In genomic region chr12:49974677-49975369, GRCh38 we compare ENCODE assay signal across 14 cellular contexts. TPM values are rescaled to one million over a fixed set of nuclear protein-coding genes. Genes with fewer than 3 reads are reported as not detected.
DNase-seq lines count a peak whose midpoint lies in the region; ATAC-seq and TF ChIP-seq lines count a peak whose summit lies in the region.
"Had no signal": no experiment of that assay in that cellular context is flagged by ENCODE, and none has a peak within 500 bp of the region (broad histone marks: within the 10 kb centered on the region; RNA-seq: fewer than 3 reads in every experiment).

No MANE protein-coding gene starts in this region.

- H2AK5ac ChIP-seq in mesendoderm (ENCODE audit: low read length), result no peak overlapping the region

- 27% methylated on average over 5 of the region's 10 CpGs; no CpG with 5 or more reads in 1 of the 2 donors for WGBS in gastroesophageal sphincter (ENCODE audit: low coverage in 1 of 2), 2 donors
- WGBS in mesendoderm (ENCODE audit: extremely low coverage, insufficient coverage, low lambda C conversion rate), result no CpG with 5 or more reads among the region's 10 CpGs

- peak overlapping the region in 1 of 2 donors; percentile 45 for H3K27ac ChIP-seq in right atrium auricular region
- H3K27ac ChIP-seq in gastroesophageal sphincter, result peak overlapping the region in 3 of 4 donors; percentile 50 to 66 (median 54)
- H3K27ac ChIP-seq in vagina, result peak overlapping the region; percentile 5
- H3K27ac ChIP-seq in mesendoderm (ENCODE audit: low read depth, low read length), result no peak overlapping the region

- no peak overlapping the region for H2BK5ac ChIP-seq in mesendoderm (ENCODE audit: low read length)

- no peak overlapping the region for H3K4me2 ChIP-seq in mesendoderm (ENCODE audit: low read length)

- intact Hi-C loops in Right ventricle myocardium inferior (cut with DNase I), result loop anchor here (2.0 kb wide), 1 partner anchor 82 kb away; the partner anchor contains the start of gene ASIC1
- intact Hi-C loops in vagina (cut with DNase I), result loop anchor here (10.0 kb wide), 1 partner anchor 80 kb away; the partner anchor contains the start of gene ASIC1

- H3K4me3 ChIP-seq in right atrium auricular region, result no peak overlapping the region
- no peak overlapping the region for H3K4me3 ChIP-seq in gastroesophageal sphincter
- no peak overlapping the region for H3K4me3 ChIP-seq in vagina
- H3K4me3 ChIP-seq in mesendoderm (ENCODE audit: low read length), result no peak overlapping the region

- H3K27ac Mint-ChIP-seq in nephron, result peak overlapping the region; percentile 37 to 77 (median 51)
- H3K27ac Mint-ChIP-seq: activated T-cell treated with anti-CD3 and anti-CD28 coated beads, Interleukin-2, amount 50 U/mL, for 72 hours had no signal

- no peak for DNase-seq in Right ventricle myocardium inferior (ENCODE audit: missing footprints)
- DNase-seq in right atrium auricular region (ENCODE audit: low spot score), result no peak
- DNase-seq in vagina (ENCODE audit: extremely low spot score in 2 of 2), result peak in 1 of 2 donors; percentile 84
- DNase-seq in NCI-H69 (lab: John Stamatoyannopoulos, UW), result no peak
- no peak for DNase-seq in mesendoderm
- DNase-seq: 8988T; activated CD4-positive, alpha-beta T cell treated with anti-CD3 and anti-CD28 coated beads, Interleukin-2, amount 50 U/mL, for 48 hours; activated T-cell treated with anti-CD3 and anti-CD28 coated beads, Interleukin-2, amount 50 U/mL, for 72 hours; stimulated activated CD4-positive, alpha-beta T cell treated with anti-CD3 and anti-CD28 coated beads, Interleukin-4, amount 100 ng/mL, for 24 hours had no signal

- H3K79me2 ChIP-seq in mesendoderm (ENCODE audit: control insufficient read depth, insufficient read depth, low read length), result no peaks in the 10 kb centered on the region

- peaks cover 25% of the 10 kb centered on the region for H3K4me1 Mint-ChIP-seq in nephron

- H3K9me3 ChIP-seq in right atrium auricular region (no peaks in the 10 kb centered on the region), gastroesophageal sphincter (no peaks in the 10 kb centered on the region), vagina (no peaks in the 10 kb centered on the region)

- no peak overlapping the region for H2BK120ac ChIP-seq in mesendoderm (ENCODE audit: low read depth, low read length)

- H3K18ac ChIP-seq in mesendoderm (ENCODE audit: low read length), result no peak overlapping the region

- TF ChIP-seq EP300 in gastroesophageal sphincter (IDR thresholded peaks at IDR 0.05), result no peak

- H4K8ac ChIP-seq in mesendoderm (ENCODE audit: low read depth, low read length), result no peak overlapping the region

- H3K27me3 ChIP-seq in right atrium auricular region (no peaks in the 10 kb centered on the region), gastroesophageal sphincter (peaks cover 12% of the 10 kb centered on the region), vagina (no peaks in the 10 kb centered on the region), mesendoderm (ENCODE audit: insufficient read depth, low read length, poor library complexity) (no peaks in the 10 kb centered on the region)

- peaks cover 0 to 18% of the 10 kb centered on the region in 2 donors for H3K4me1 ChIP-seq in right atrium auricular region
- peaks cover 0 to 20% (median 8%) of the 10 kb centered on the region in 3 donors for H3K4me1 ChIP-seq in gastroesophageal sphincter
- H3K4me1 ChIP-seq in vagina, result peaks cover 6% of the 10 kb centered on the region
- peaks cover 3% of the 10 kb centered on the region for H3K4me1 ChIP-seq in mesendoderm (ENCODE audit: control insufficient read depth, low read depth, low read length)

- H3K36me3 ChIP-seq in right atrium auricular region, result no peaks in the 10 kb centered on the region
- H3K36me3 ChIP-seq in gastroesophageal sphincter, result no peaks in the 10 kb centered on the region
- H3K36me3 ChIP-seq in vagina, result no peaks in the 10 kb centered on the region
- H3K36me3 ChIP-seq in mesendoderm (ENCODE audit: control insufficient read depth, insufficient read depth, low read length), result no peaks in the 10 kb centered on the region

- H3K4ac ChIP-seq in mesendoderm (ENCODE audit: low read depth, low read length), result no peak overlapping the region

- H3K23ac ChIP-seq in mesendoderm (ENCODE audit: low read length), result no peak overlapping the region

- H3K4me3 Mint-ChIP-seq in nephron, result peak overlapping the region in 2 of 3 experiments; percentile 0 to 29
- H3K4me3 Mint-ChIP-seq: activated T-cell treated with anti-CD3 and anti-CD28 coated beads, Interleukin-2, amount 50 U/mL, for 72 hours had no signal

- no peak overlapping the region for H3K56ac ChIP-seq in mesendoderm (ENCODE audit: low read length)

- TF ChIP-seq POLR2A in gastroesophageal sphincter (IDR thresholded peaks at IDR 0.05) (no peak), vagina (IDR thresholded peaks at IDR 0.05) (no peak)

- H4K5ac ChIP-seq in mesendoderm (ENCODE audit: low read length), result no peak overlapping the region

- ATAC-seq in Right ventricle myocardium inferior (peak; percentile 23), gastroesophageal sphincter (no peak), HG03280 (IDR thresholded peaks at IDR 0.05; ENCODE audit: unreplicated experiment) (no peak)

- H3K27me3 Mint-ChIP-seq in nephron (ENCODE audit: low read depth), result peaks cover 11% of the 10 kb centered on the region

- no peaks in the 10 kb centered on the region for H3K36me3 Mint-ChIP-seq in nephron (ENCODE audit: low read depth)

- TF ChIP-seq CTCF in right atrium auricular region (IDR thresholded peaks at IDR 0.05), result no peak
- peak in 1 of 4 experiments; percentile 2 for TF ChIP-seq CTCF in gastroesophageal sphincter (IDR thresholded peaks at IDR 0.05)
- TF ChIP-seq CTCF in nephron (IDR thresholded peaks at IDR 0.05; ENCODE audit: unreplicated experiment in 3 of 3), result no peak
- no peak for TF ChIP-seq CTCF in vagina (IDR thresholded peaks at IDR 0.05)

- H3K9ac ChIP-seq in mesendoderm (ENCODE audit: low read length), result no peak overlapping the region

- no peaks in the 10 kb centered on the region for H3K9me3 Mint-ChIP-seq in nephron
- H3K9me3 Mint-ChIP-seq: activated T-cell treated with anti-CD3 and anti-CD28 coated beads, Interleukin-2, amount 50 U/mL, for 72 hours had no signal

- no peak overlapping the region for H2BK15ac ChIP-seq in mesendoderm (replicated peaks; ENCODE audit: low read depth)

- no peaks in the 10 kb centered on the region for H3K79me1 ChIP-seq in mesendoderm (ENCODE audit: low read length)

RNA-seq across cellular contexts. Expression of gene AQP6, which starts 2.1 kb away (rescaled TPM):
- total RNA-seq in Right ventricle myocardium inferior, result not detected
- under 1 TPM in 1 of 2 donors, not detected in 1; 0.08 TPM for total RNA-seq in right atrium auricular region
- total RNA-seq in gastroesophageal sphincter, result not detected
- not detected for total RNA-seq in vagina
- polyA plus RNA-seq in mesendoderm (2013, experiment 1 of 2), result not detected
- not detected for polyA plus RNA-seq in mesendoderm (2013, experiment 2 of 2)
- total RNA-seq: activated T-cell treated with anti-CD3 and anti-CD28 coated beads, Interleukin-2, amount 50 U/mL, for 72 hours; fibroblast of villous mesenchyme; renal cortical epithelial cell had no signal

RNA-seq across cellular contexts. Expression of gene AQP5, which starts 13.2 kb away (rescaled TPM):
- 0.81 TPM for total RNA-seq in Right ventricle myocardium inferior
- total RNA-seq in right atrium auricular region, result 1 to 10 TPM in 1 of 2 donors, not detected in 1; 2.1 TPM
- 1 to 10 TPM in 1 of 4 donors, not detected in 3; 7.8 TPM for total RNA-seq in gastroesophageal sphincter
- total RNA-seq in vagina, result not detected
- polyA plus RNA-seq in mesendoderm (2013, experiment 1 of 2), result 0.17 TPM
- polyA plus RNA-seq in mesendoderm (2013, experiment 2 of 2), result 0.11 TPM
- total RNA-seq: activated T-cell treated with anti-CD3 and anti-CD28 coated beads, Interleukin-2, amount 50 U/mL, for 72 hours; fibroblast of villous mesenchyme; renal cortical epithelial cell had no signal

RNA-seq across cellular contexts. Expression of gene AQP2, which starts 24.3 kb away (rescaled TPM):
- total RNA-seq in Right ventricle myocardium inferior (not detected), right atrium auricular region (under 1 TPM in 1 of 2 donors, not detected in 1; 0.83 TPM), gastroesophageal sphincter (under 1 TPM in 1 of 4 donors, not detected in 3; 0.12 TPM), vagina (not detected)
- not detected for polyA plus RNA-seq in mesendoderm (2013, experiment 1 of 2)
- not detected for polyA plus RNA-seq in mesendoderm (2013, experiment 2 of 2)
- total RNA-seq: activated T-cell treated with anti-CD3 and anti-CD28 coated beads, Interleukin-2, amount 50 U/mL, for 72 hours; fibroblast of villous mesenchyme had no signal

RNA-seq across cellular contexts. Expression of gene RACGAP1, which starts 50.5 kb away (rescaled TPM):
- 7.3 TPM for total RNA-seq in Right ventricle myocardium inferior
- total RNA-seq in right atrium auricular region, result 1 to 10 TPM; 2.6 to 3.3 TPM
- total RNA-seq in gastroesophageal sphincter, result 10 to 100 TPM; 10.5 to 23.7 (median 13.1) TPM
- 19.2 TPM for total RNA-seq in vagina
- polyA plus RNA-seq in mesendoderm (2013, experiment 1 of 2), result 43.4 TPM
- 45.3 TPM for polyA plus RNA-seq in mesendoderm (2013, experiment 2 of 2)
